Comparison of ENCODE assay signal across 29 cellular contexts in genomic region chr5:119257613-119258012, GRCh38.
"Had no signal": no experiment of that assay in that cellular context is flagged by ENCODE, and none has a peak within 500 bp of the region (broad histone marks: within the 10 kb centered on the region; RNA-seq: fewer than 3 reads in every experiment).

No MANE protein-coding gene starts in this region.

- H2AFZ ChIP-seq: hepatocyte had no signal

- H3K27me3 ChIP-seq: colonic mucosa, dorsolateral prefrontal cortex, esophagus muscularis mucosa, esophagus squamous epithelium, foreskin keratinocyte, gastrocnemius medialis, gastroesophageal sphincter, heart left ventricle, heart right ventricle, hepatocyte had no signal

- H3K4me3 Mint-ChIP-seq: dendritic cell treated with granulocyte-macrophage colony-stimulating factor and Interleukin-4, amounts not matched to agents 40 ng/mL and 50 ng/mL, for 4 days; effector memory CD8-positive, alpha-beta T cell had no signal

- H3K9me3 ChIP-seq: colonic mucosa, gastrocnemius medialis had no signal

- FAIRE-seq: colon, endometrium, endothelial cell of umbilical vein, frontal cortex had no signal

- H3K79me2 ChIP-seq: hepatocyte had no signal

- H3K4me3 ChIP-seq: colonic mucosa, coronary artery, dorsolateral prefrontal cortex, esophagus muscularis mucosa, esophagus squamous epithelium, gastrocnemius medialis, gastroesophageal sphincter, heart left ventricle, heart right ventricle, hepatocyte had no signal

- H3K27me3 Mint-ChIP-seq: dendritic cell treated with granulocyte-macrophage colony-stimulating factor and Interleukin-4, amounts not matched to agents 40 ng/mL and 50 ng/mL, for 4 days; effector memory CD8-positive, alpha-beta T cell had no signal

- H3K27ac ChIP-seq: colonic mucosa, coronary artery, dorsolateral prefrontal cortex, epithelial cell of prostate, esophagus muscularis mucosa, esophagus squamous epithelium, foreskin keratinocyte, gastrocnemius medialis, gastroesophageal sphincter, heart left ventricle, heart right ventricle, hepatocyte had no signal

- ATAC-seq: effector memory CD8-positive, alpha-beta T cell; esophagus mucosa; foreskin keratinocyte; gastrocnemius medialis; gastroesophageal sphincter; heart left ventricle; heart right ventricle had no signal

- H3K4me1 ChIP-seq: colonic mucosa, esophagus muscularis mucosa, esophagus squamous epithelium, foreskin keratinocyte, gastrocnemius medialis, gastroesophageal sphincter, heart left ventricle, heart right ventricle had no signal

- H3K36me3 ChIP-seq: colonic mucosa, esophagus muscularis mucosa, esophagus squamous epithelium, gastrocnemius medialis, gastroesophageal sphincter, heart left ventricle, heart right ventricle had no signal

- H3K27ac Mint-ChIP-seq: dendritic cell treated with granulocyte-macrophage colony-stimulating factor and Interleukin-4, amounts not matched to agents 40 ng/mL and 50 ng/mL, for 4 days; effector memory CD8-positive, alpha-beta T cell had no signal

- H3K9me3 Mint-ChIP-seq: effector memory CD8-positive, alpha-beta T cell had no signal

- H3K4me2 ChIP-seq: hepatocyte had no signal

- DNase-seq: colonic mucosa; cortex of kidney; dermis blood vessel endothelial cell; dorsolateral prefrontal cortex; effector CD4-positive, alpha-beta T cell; effector CD8-positive, alpha-beta T cell; effector memory CD4-positive, alpha-beta T cell; effector memory CD8-positive, alpha-beta T cell; erythroblast; esophagus squamous epithelium; foreskin fibroblast; foreskin keratinocyte; foreskin melanocyte; gastrocnemius medialis; glutamatergic neuron; head of caudate nucleus; heart left ventricle; heart right ventricle had no signal
